Comparison of ENCODE assay signal across 21 cellular contexts in the genomic region with DNA sequence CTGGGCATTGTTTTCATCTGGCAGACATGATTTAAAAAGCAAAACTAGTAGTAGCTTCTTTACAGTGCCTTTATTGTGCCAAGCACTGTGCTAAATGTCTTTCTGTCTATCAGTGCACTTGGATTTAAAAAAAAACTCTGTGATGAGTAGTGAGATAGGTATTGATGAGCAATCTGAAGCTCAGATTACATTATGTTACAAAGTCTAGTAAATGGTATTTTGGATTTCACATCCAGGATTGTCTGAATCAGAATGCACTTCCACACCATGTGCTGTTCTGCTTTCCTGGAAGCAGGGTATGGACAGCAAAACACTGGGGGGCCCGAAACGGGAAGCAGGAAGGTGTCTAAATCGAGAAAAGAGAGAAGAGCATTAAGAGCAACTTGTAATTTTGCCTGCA.
DNase-seq lines count a peak whose midpoint lies in the region; ATAC-seq, FAIRE-seq and TF ChIP-seq lines count a peak whose summit lies in the region.
"Had no signal": no experiment of that assay in that cellular context is flagged by ENCODE, and none has a peak within 500 bp of the region (broad histone marks: within the 10 kb centered on the region; RNA-seq: fewer than 3 reads in every experiment).

No MANE protein-coding gene starts in this region.

- WGBS in A549 (ENCODE audit: missing lambda C conversion rate) = 43% methylated on average over 3 of the region's 3 CpGs
- WGBS in SK-N-SH (ENCODE audit: low lambda C conversion rate) = 0% methylated on average over 3 of the region's 3 CpGs

- no peaks in the 10 kb centered on the region for H3K36me3 ChIP-seq in SK-N-SH (replicated peaks in 1 of 2; ENCODE audit: control insufficient read depth in 1 of 2, insufficient read depth in 2 of 2, low read length in 1 of 2)
- H3K36me3 ChIP-seq: stomach had no signal

- POLR2A ChIA-PET in A549 (lab: Yijun Ruan, JAX) = no interaction called here
- POLR2A ChIA-PET in SK-N-SH (lab: Yijun Ruan, JAX) = no interaction called here

- H3K79me2 ChIP-seq in SK-N-SH (ENCODE audit: insufficient read depth) = no peaks in the 10 kb centered on the region

- H3K4me1 ChIP-seq in A549 = peaks cover 4% of the 10 kb centered on the region; the same call in 2 of the 3 replicates
- peaks cover 0 to 13% of the 10 kb centered on the region in 2 experiments; a peak in 2 of 4 replicates for H3K4me1 ChIP-seq in SK-N-SH (ENCODE audit: control insufficient read depth in 1 of 2, insufficient read depth in 2 of 2, low read depth in 1 of 2, low read length in 1 of 2)
- H3K4me1 ChIP-seq: stomach had no signal

- no peak overlapping the region for H3K9ac ChIP-seq in SK-N-SH

- TF ChIP-seq POLR2A in A549 (IDR thresholded peaks at IDR 0.05; ENCODE audit: low read length) = no peak

- peaks cover 7% of the 10 kb centered on the region; the same call in 1 of the 2 replicates for H3K9me3 Mint-ChIP-seq in HFFc6

- no peaks in the 10 kb centered on the region for H3K27me3 ChIP-seq in SK-N-SH (ENCODE audit: insufficient read depth)
- H3K27me3 ChIP-seq: stomach had no signal

- peaks cover 10% of the 10 kb centered on the region for H3K36me3 Mint-ChIP-seq in HFFc6 (ENCODE audit: low read depth)
- H3K36me3 Mint-ChIP-seq: activated naive CD4-positive, alpha-beta T cell treated with anti-CD3 and anti-CD28 coated beads, Interleukin-2, amount 50 U/mL, for 24 hours had no signal

- H3K9me3 ChIP-seq in A549 (no peaks in the 10 kb centered on the region), SK-N-SH (no peaks in the 10 kb centered on the region)
- H3K9me3 ChIP-seq: stomach had no signal

- H4K20me1 ChIP-seq in SK-N-SH (ENCODE audit: insufficient read depth) = no peaks in the 10 kb centered on the region

- peak overlapping the region; percentile 84 for H3K27ac Mint-ChIP-seq in HFFc6
- H3K27ac Mint-ChIP-seq: activated naive CD4-positive, alpha-beta T cell treated with anti-CD3 and anti-CD28 coated beads, Interleukin-2, amount 50 U/mL, for 24 hours; endodermal cell had no signal

- H3K4me2 ChIP-seq in A549 (0 out of 3 replicates have a peak overlapping the region, but pooled peaks have one; percentile 5), SK-N-SH (no peak overlapping the region)

- H3K4me3 ChIP-seq in A549 = no peak overlapping the region
- no peak overlapping the region for H3K4me3 ChIP-seq in SK-N-SH (ENCODE audit: low read depth in 2 of 2, low read length in 1 of 2)
- no peak overlapping the region for H3K4me3 ChIP-seq in fibroblast of mammary gland (ENCODE audit: control insufficient read depth, low read depth, low read length)
- H3K4me3 ChIP-seq: stomach had no signal

- peaks cover 71% of the 10 kb centered on the region for H3K4me1 Mint-ChIP-seq in HFFc6 (ENCODE audit: low read depth)
- H3K4me1 Mint-ChIP-seq: activated naive CD4-positive, alpha-beta T cell treated with anti-CD3 and anti-CD28 coated beads, Interleukin-2, amount 50 U/mL, for 24 hours; endodermal cell had no signal

- no peak for DNase-seq in A549 (ENCODE audit: low read depth in 1 of 2, low spot score in 1 of 2)
- peak; percentile 65 for DNase-seq in HFFc6
- no peak for DNase-seq in SK-N-SH
- DNase-seq in fibroblast of mammary gland (ENCODE audit: low read depth) = peak; percentile 86
- no peak for DNase-seq in HUDEP-2 (lab: John Stamatoyannopoulos, UW; ENCODE audit: unreplicated experiment in 76 of 76)
- DNase-seq in Kasumi-1 (lab: John Stamatoyannopoulos, UW) = no peak
- DNase-seq: activated CD4-positive, alpha-beta T cell treated with anti-CD3 and anti-CD28 coated beads, Interleukin-2, amount 50 U/mL, for 4 hours; endodermal cell; glutamatergic neuron; mesendoderm; MM.1S; NCI-H2029 treated with DMSO at 0.1 percent for 48 hours; NCI-H510A treated with DMSO at 0.1 percent for 48 hours; stomach had no signal

- no peak for TF ChIP-seq EP300 in A549 (IDR thresholded peaks at IDR 0.05)
- TF ChIP-seq EP300 in SK-N-SH (IDR thresholded peaks at IDR 0.05; ENCODE audit: borderline replicate concordance in 1 of 2, low read depth in 1 of 2, low read length in 1 of 2) = 0 out of 4 replicates have a peak, but pooled peaks of 1 of the 2 experiments have one; percentile 32

- CTCF ChIA-PET in A549 (lab: Yijun Ruan, JAX) (no interaction called here), SK-N-SH (lab: Yijun Ruan, JAX) (no interaction called here)

- H3K27ac ChIP-seq in A549 (peak overlapping the region in 1 of 2 experiments; percentile 45; a peak in 1 of 6 replicates), SK-N-SH (ENCODE audit: low read depth in 2 of 2, low read length in 1 of 2) (peak overlapping the region in 1 of 2 experiments; percentile 48; a peak in 2 of 4 replicates)
- H3K27ac ChIP-seq: stomach had no signal

- H2AFZ ChIP-seq in SK-N-SH (ENCODE audit: low read depth) = no peak overlapping the region

- FAIRE-seq in A549 (lab: Jason Lieb, UNC) = no peak
- FAIRE-seq: A204.1, TTC549, urothelium cell line had no signal

- peaks cover 11% of the 10 kb centered on the region for H3F3A ChIP-seq in SK-N-SH (replicated peaks; ENCODE audit: insufficient read depth)

- H3K9me2 ChIP-seq in SK-N-SH = no peaks in the 10 kb centered on the region

- no peaks in the 10 kb centered on the region for H3K27me3 Mint-ChIP-seq in HFFc6 (ENCODE audit: insufficient read depth)
- H3K27me3 Mint-ChIP-seq: activated naive CD4-positive, alpha-beta T cell treated with anti-CD3 and anti-CD28 coated beads, Interleukin-2, amount 50 U/mL, for 24 hours had no signal

- ATAC-seq in A549 = no peak
- ATAC-seq in GM18870 (IDR thresholded peaks at IDR 0.05; ENCODE audit: unreplicated experiment) = no peak
- ATAC-seq in HG03342 (IDR thresholded peaks at IDR 0.05; ENCODE audit: unreplicated experiment) = no peak

- H3K4me3 Mint-ChIP-seq in HFFc6 = peak overlapping the region; percentile 68
- H3K4me3 Mint-ChIP-seq: activated naive CD4-positive, alpha-beta T cell treated with anti-CD3 and anti-CD28 coated beads, Interleukin-2, amount 50 U/mL, for 24 hours; endodermal cell; nephron had no signal

- TF ChIP-seq CTCF in A549 (IDR thresholded peaks at IDR 0.05) (no peak), HFFc6 (IDR thresholded peaks at IDR 0.05) (no peak), SK-N-SH (IDR thresholded peaks at IDR 0.05) (no peak), fibroblast of mammary gland (conservative IDR thresholded peaks at IDR 0.05; ENCODE audit: control insufficient read depth, insufficient read depth, low read depth, low read length) (no peak)

- TF ChIP-seq RAD21 in A549 (conservative IDR thresholded peaks at IDR 0.05 in 1 of 2, IDR thresholded peaks at IDR 0.05 in 1 of 2) (no peak), SK-N-SH (IDR thresholded peaks at IDR 0.05; ENCODE audit: low read length) (no peak)

TF ChIP-seq in A549, 52 proteins besides CTCF, POLR2A, EP300 and RAD21 (continues in another document):
- TF ChIP-seq FOSL2 (IDR thresholded peaks at IDR 0.05) (no peak), FOSL2 (CRISPR knock-in tag; IDR thresholded peaks at IDR 0.05) (no peak), SMC3 (IDR thresholded peaks at IDR 0.05) (no peak), HOXB13 (CRISPR knock-in tag; IDR thresholded peaks at IDR 0.05; ENCODE audit: low read depth) (no peak), RFX5 (IDR thresholded peaks at IDR 0.05) (no peak), KDM1A (IDR thresholded peaks at IDR 0.05; ENCODE audit: low read depth) (no peak)
- TF ChIP-seq, protein P1, sequence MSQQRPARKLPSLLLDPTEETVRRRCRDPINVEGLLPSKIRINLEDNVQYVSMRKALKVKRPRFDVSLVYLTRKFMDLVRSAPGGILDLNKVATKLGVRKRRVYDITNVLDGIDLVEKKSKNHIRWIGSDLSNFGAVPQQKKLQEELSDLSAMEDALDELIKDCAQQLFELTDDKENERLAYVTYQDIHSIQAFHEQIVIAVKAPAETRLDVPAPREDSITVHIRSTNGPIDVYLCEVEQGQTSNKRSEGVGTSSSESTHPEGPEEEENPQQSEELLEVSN (IDR thresholded peaks at IDR 0.05; ENCODE audit: borderline replicate concordance, low read depth) = no peak

TF ChIP-seq in SK-N-SH, 30 proteins besides CTCF, POLR2A, EP300 and RAD21:
- TF ChIP-seq JUND (IDR thresholded peaks at IDR 0.05) = peak; percentile 75
- TF ChIP-seq NFIC (IDR thresholded peaks at IDR 0.05; ENCODE audit: borderline replicate concordance) = peak; percentile 28; the same call in 1 of the 2 replicates
- TF ChIP-seq, protein P2, sequence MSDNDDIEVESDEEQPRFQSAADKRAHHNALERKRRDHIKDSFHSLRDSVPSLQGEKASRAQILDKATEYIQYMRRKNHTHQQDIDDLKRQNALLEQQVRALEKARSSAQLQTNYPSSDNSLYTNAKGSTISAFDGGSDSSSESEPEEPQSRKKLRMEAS (IDR thresholded peaks at IDR 0.05; ENCODE audit: low read depth) = peak; percentile 63
- TF ChIP-seq MEF2A (IDR thresholded peaks at IDR 0.05; ENCODE audit: borderline replicate concordance, low read depth) = no peak
- TF ChIP-seq YY1 (IDR thresholded peaks at IDR 0.05; ENCODE audit: low read depth) = no peak
- no peak for TF ChIP-seq NRF1 (IDR thresholded peaks at IDR 0.05; ENCODE audit: low read depth, low read length)
- peak; percentile 76; the same call in 1 of the 2 replicates for TF ChIP-seq FOSL2 (IDR thresholded peaks at IDR 0.05; ENCODE audit: borderline replicate concordance, low read depth)
- TF ChIP-seq MXI1 (IDR thresholded peaks at IDR 0.05; ENCODE audit: low read depth, low read length) = no peak
- peak; percentile 57 for TF ChIP-seq TCF12 (IDR thresholded peaks at IDR 0.05)
- peak; percentile 56; the same call in 1 of the 2 replicates for TF ChIP-seq TEAD4 (IDR thresholded peaks at IDR 0.05; ENCODE audit: borderline replicate concordance, insufficient read depth)
- TF ChIP-seq FOXM1 (IDR thresholded peaks at IDR 0.05; ENCODE audit: low read depth) = no peak
- TF ChIP-seq GATA2 (CRISPR knock-in tag; IDR thresholded peaks at IDR 0.05) = no peak
- TF ChIP-seq, protein P3, sequence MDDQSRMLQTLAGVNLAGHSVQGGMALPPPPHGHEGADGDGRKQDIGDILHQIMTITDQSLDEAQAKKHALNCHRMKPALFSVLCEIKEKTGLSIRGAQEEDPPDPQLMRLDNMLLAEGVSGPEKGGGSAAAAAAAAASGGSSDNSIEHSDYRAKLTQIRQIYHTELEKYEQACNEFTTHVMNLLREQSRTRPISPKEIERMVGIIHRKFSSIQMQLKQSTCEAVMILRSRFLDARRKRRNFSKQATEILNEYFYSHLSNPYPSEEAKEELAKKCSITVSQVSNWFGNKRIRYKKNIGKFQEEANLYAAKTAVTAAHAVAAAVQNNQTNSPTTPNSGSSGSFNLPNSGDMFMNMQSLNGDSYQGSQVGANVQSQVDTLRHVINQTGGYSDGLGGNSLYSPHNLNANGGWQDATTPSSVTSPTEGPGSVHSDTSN (IDR thresholded peaks at IDR 0.05) = peak; percentile 38; the same call in 1 of the 2 replicates

Comparison
In these comparisons a context has a peak if more than half of its experiments do, and no peak if none do; other contexts are left out.
1. DNase-seq: peak in HFFc6 (single experiment) and fibroblast of mammary gland (single experiment); none in A549 (0 of 2), SK-N-SH (single experiment), HUDEP-2 (0 of 76) and Kasumi-1 (0 of 2).